Comparison of ENCODE assay signal across 1 cellular context in genomic region chr3:119296723-119297122, GRCh38.
TF ChIP-seq lines count a peak whose summit lies in the region.

No MANE protein-coding gene starts in this region.

TF ChIP-seq in H1, 55 proteins besides CTCF, POLR2A, EP300 and RAD21:
- TF ChIP-seq MAFK (IDR thresholded peaks at IDR 0.05; ENCODE audit: low read depth, low read length) = no peak
